15 cellular contexts compared by ENCODE assay signal in genomic region chr7:28615091-28615490, GRCh38.
DNase-seq lines count a peak whose midpoint lies in the region; ATAC-seq and TF ChIP-seq lines count a peak whose summit lies in the region.
"Had no signal": no experiment of that assay in that cellular context is flagged by ENCODE, and none has a peak within 500 bp of the region (broad histone marks: within the 10 kb centered on the region; RNA-seq: fewer than 3 reads in every experiment).

No MANE protein-coding gene starts in this region.

- H3K4me2 ChIP-seq in OCI-LY1 (ENCODE audit: low read length) = no peak overlapping the region

- ATAC-seq in Right ventricle myocardium superior (ENCODE audit: poor library complexity) (no peak), Right ventricle myocardium inferior (no peak), right cardiac atrium (peak; percentile 38 to 41)
- ATAC-seq in activated naive CD8-positive, alpha-beta T cell treated with anti-CD3 and anti-CD28 coated beads, Interleukin-2, amount 50 U/mL, for 24 hours = no peak
- ATAC-seq: pancreas had no signal

- H3K27me3 ChIP-seq in OCI-LY1 (ENCODE audit: insufficient read depth, low read length) (no peaks in the 10 kb centered on the region), right cardiac atrium (ENCODE audit: control insufficient read depth, insufficient read depth) (no peaks in the 10 kb centered on the region)
- H3K27me3 ChIP-seq: pancreas had no signal

- H3K4me1 Mint-ChIP-seq in activated naive CD8-positive, alpha-beta T cell treated with anti-CD3 and anti-CD28 coated beads, Interleukin-2, amount 50 U/mL, for 24 hours = no peaks in the 10 kb centered on the region

- no peaks in the 10 kb centered on the region for H3K9me2 ChIP-seq in OCI-LY1 (ENCODE audit: low read depth, low read length)

- DNase-seq in Right ventricle myocardium superior (peak; percentile 38), Right ventricle myocardium inferior (ENCODE audit: missing footprints) (no peak), right cardiac atrium (peak in 1 of 3 donors; percentile 43), NCI-H345 (lab: John Stamatoyannopoulos, UW) (no peak), glomerular visceral epithelial cell (ENCODE audit: extremely low spot score) (no peak)
- no peak for DNase-seq in activated CD4-positive, alpha-beta T cell treated with anti-CD3 and anti-CD28 coated beads for 1 hour
- no peak for DNase-seq in activated naive CD8-positive, alpha-beta T cell treated with anti-CD3 and anti-CD28 coated beads, Interleukin-2, amount 50 U/mL, for 24 hours
- DNase-seq: activated CD4-positive, alpha-beta T cell treated with anti-CD3 and anti-CD28 coated beads for 48 hours; activated naive CD8-positive, alpha-beta T cell treated with anti-CD3 and anti-CD28 coated beads, Interleukin-2, amount 10 ng/mL, durations not matched to agents 7 days and 5 days; effector CD8-positive, alpha-beta T cell; NCI-H1436; pancreas; SHP77; trophoblast cell had no signal

- H3K27me3 Mint-ChIP-seq in activated naive CD8-positive, alpha-beta T cell treated with anti-CD3 and anti-CD28 coated beads, Interleukin-2, amount 50 U/mL, for 24 hours = no peaks in the 10 kb centered on the region

- H3K27ac Mint-ChIP-seq in activated naive CD8-positive, alpha-beta T cell treated with anti-CD3 and anti-CD28 coated beads, Interleukin-2, amount 50 U/mL, for 24 hours = no peak overlapping the region
- H3K27ac Mint-ChIP-seq: activated naive CD8-positive, alpha-beta T cell treated with anti-CD3 and anti-CD28 coated beads, Interleukin-2, amount 10 ng/mL, durations not matched to agents 7 days and 5 days had no signal

- H3K9me3 ChIP-seq in OCI-LY1 (ENCODE audit: low read length) = no peaks in the 10 kb centered on the region
- no peaks in the 10 kb centered on the region for H3K9me3 ChIP-seq in right cardiac atrium (ENCODE audit: control insufficient read depth, low read length)
- H3K9me3 ChIP-seq: pancreas had no signal

- H2AFZ ChIP-seq in OCI-LY1 (ENCODE audit: low read length) = no peak overlapping the region

- intact Hi-C loops in Right ventricle myocardium superior (cut with DNase I) = no loop called here
- intact Hi-C loops in Right ventricle myocardium inferior (cut with DNase I) = no loop called here
- intact Hi-C loops in right cardiac atrium (cut with DNase I) = no loop called here

- peaks cover 18% of the 10 kb centered on the region; the same call in 1 of the 2 replicates for H3K36me3 ChIP-seq in OCI-LY1 (ENCODE audit: insufficient read depth, low read length)
- H3K36me3 ChIP-seq: pancreas had no signal

- H3K36me3 Mint-ChIP-seq in activated naive CD8-positive, alpha-beta T cell treated with anti-CD3 and anti-CD28 coated beads, Interleukin-2, amount 50 U/mL, for 24 hours (ENCODE audit: low read depth) = no peaks in the 10 kb centered on the region
- H3K36me3 Mint-ChIP-seq: activated naive CD8-positive, alpha-beta T cell treated with anti-CD3 and anti-CD28 coated beads, Interleukin-2, amount 10 ng/mL, durations not matched to agents 7 days and 5 days had no signal

- H3K27ac ChIP-seq in OCI-LY1 (ENCODE audit: low read depth, low read length, poor library complexity, severe bottlenecking) (no peak overlapping the region), right cardiac atrium (ENCODE audit: low read length) (no peak overlapping the region)
- H3K27ac ChIP-seq: pancreas had no signal

- no peak overlapping the region for H3K4me3 Mint-ChIP-seq in activated naive CD8-positive, alpha-beta T cell treated with anti-CD3 and anti-CD28 coated beads, Interleukin-2, amount 50 U/mL, for 24 hours
- H3K4me3 Mint-ChIP-seq: activated naive CD8-positive, alpha-beta T cell treated with anti-CD3 and anti-CD28 coated beads, Interleukin-2, amount 10 ng/mL, durations not matched to agents 7 days and 5 days had no signal

- peaks cover 17% of the 10 kb centered on the region for H3K4me1 ChIP-seq in OCI-LY1 (ENCODE audit: insufficient read depth, low read length, severe bottlenecking)
- no peaks in the 10 kb centered on the region for H3K4me1 ChIP-seq in right cardiac atrium (ENCODE audit: control insufficient read depth, insufficient read depth, low read length)
- H3K4me1 ChIP-seq: pancreas had no signal

- no peak overlapping the region for H3K4me3 ChIP-seq in OCI-LY1 (ENCODE audit: low read depth, low read length, poor library complexity, severe bottlenecking)
- H3K4me3 ChIP-seq in right cardiac atrium (ENCODE audit: low read length) = no peak overlapping the region
- H3K4me3 ChIP-seq: pancreas had no signal

- TF ChIP-seq CTCF in OCI-LY1 (IDR thresholded peaks at IDR 0.05; ENCODE audit: low read length) = peak; percentile 55

- H3K79me2 ChIP-seq in OCI-LY1 (ENCODE audit: insufficient read depth, low read length) = 0 out of 2 replicates have a peak, but pooled peaks cover 4% of the 10 kb centered on the region

- 0 out of 2 replicates have a peak, but pooled peaks cover 4% of the 10 kb centered on the region for H4K20me1 ChIP-seq in OCI-LY1 (ENCODE audit: insufficient read depth, low read length)

- WGBS in right cardiac atrium = 92% methylated on average over 4 of the region's 4 CpGs

- no peaks in the 10 kb centered on the region for H3K9me3 Mint-ChIP-seq in activated naive CD8-positive, alpha-beta T cell treated with anti-CD3 and anti-CD28 coated beads, Interleukin-2, amount 50 U/mL, for 24 hours
- H3K9me3 Mint-ChIP-seq: activated naive CD8-positive, alpha-beta T cell treated with anti-CD3 and anti-CD28 coated beads, Interleukin-2, amount 10 ng/mL, durations not matched to agents 7 days and 5 days had no signal

- no peaks in the 10 kb centered on the region; the same call in 1 of the 2 replicates for H3F3A ChIP-seq in OCI-LY1 (ENCODE audit: insufficient read depth, low read length)

- H3K9ac ChIP-seq in OCI-LY1 (ENCODE audit: low read length) = no peak overlapping the region

Comparison
In these comparisons a context has a peak if more than half of its experiments do, and no peak if none do; other contexts are left out.
1. ATAC-seq: peak in right cardiac atrium (2 of 2); none in Right ventricle myocardium superior (single experiment), Right ventricle myocardium inferior (single experiment) and activated naive CD8-positive, alpha-beta T cell treated with anti-CD3 and anti-CD28 coated beads, Interleukin-2, amount 50 U/mL, for 24 hours (single experiment).